8 cellular contexts compared by ENCODE assay signal in genomic region chr2:190344275-190344827, GRCh38. TPM values are rescaled to one million over a fixed set of nuclear protein-coding genes. Genes with fewer than 3 reads are reported as not detected.
A peak's percentile ranks its signal among the peaks of the same experiment; 100 is the strongest.
DNase-seq lines count a peak whose midpoint lies in the region; ATAC-seq and TF ChIP-seq lines count a peak whose summit lies in the region.

No MANE protein-coding gene starts in this region.

- no peak for TF ChIP-seq POLR2A in NB4 (IDR thresholded peaks at IDR 0.05; ENCODE audit: extremely low read depth, insufficient read length)

- peaks cover 27% of the 10 kb centered on the region for H3K27me3 Mint-ChIP-seq in activated naive CD4-positive, alpha-beta T cell treated with anti-CD3 and anti-CD28 coated beads, Interleukin-2, amount 10 ng/mL, durations not matched to agents 7 days and 5 days
- H3K27me3 Mint-ChIP-seq in activated CD8-positive, alpha-beta T cell treated with anti-CD3 and anti-CD28 coated beads for 36 hours, result peaks cover 1% of the 10 kb centered on the region

- POLR2A ChIA-PET in activated CD8-positive, alpha-beta T cell treated with anti-CD3 and anti-CD28 coated beads for 36 hours (lab: Charles Lee), result interaction anchor here (0.7 to 2.1 kb wide), 3 partner anchors 12 to 185 kb away, joined by 3 to 13 read pairs (median 3); partner anchors contain the start of gene HIBCH

- intact Hi-C loops in activated CD8-positive, alpha-beta T cell treated with anti-CD3 and anti-CD28 coated beads for 36 hours (cut with micrococcal nuclease), result no loop called here
- intact Hi-C loops in Right ventricle myocardium inferior (cut with DNase I), result no loop called here

- no peak for DNase-seq in activated naive CD4-positive, alpha-beta T cell treated with anti-CD3 and anti-CD28 coated beads, Interleukin-2, amount 10 ng/mL, durations not matched to agents 7 days and 5 days
- DNase-seq in activated naive CD4-positive, alpha-beta T cell (lab: John Stamatoyannopoulos, UW), result no peak
- DNase-seq in NB4 (ENCODE audit: low read depth) (peak; percentile 71), Right ventricle myocardium inferior (ENCODE audit: missing footprints) (no peak), nucleus accumbens (lab: John Stamatoyannopoulos, UW) (peak in 30 of 56 donors; percentile 19 to 76 (median 64)), UCSD-AML1 (lab: John Stamatoyannopoulos, UW; ENCODE audit: unreplicated experiment) (no peak)
- peak; percentile 34 for DNase-seq in activated CD8-positive, alpha-beta T cell treated with anti-CD3 and anti-CD28 coated beads for 36 hours

- peak overlapping the region; percentile 77 for H3K4me3 ChIP-seq in NB4 (ENCODE audit: low read depth, low read length)

- no peaks in the 10 kb centered on the region for H3K9me3 Mint-ChIP-seq in activated naive CD4-positive, alpha-beta T cell treated with anti-CD3 and anti-CD28 coated beads, Interleukin-2, amount 10 ng/mL, durations not matched to agents 7 days and 5 days
- H3K9me3 Mint-ChIP-seq in activated CD8-positive, alpha-beta T cell treated with anti-CD3 and anti-CD28 coated beads for 36 hours, result no peaks in the 10 kb centered on the region

- peak overlapping the region; percentile 74 for H3K4me3 Mint-ChIP-seq in activated naive CD4-positive, alpha-beta T cell treated with anti-CD3 and anti-CD28 coated beads, Interleukin-2, amount 10 ng/mL, durations not matched to agents 7 days and 5 days
- H3K4me3 Mint-ChIP-seq in activated CD8-positive, alpha-beta T cell treated with anti-CD3 and anti-CD28 coated beads for 36 hours, result peak overlapping the region; percentile 76

- CTCF ChIA-PET in activated naive CD4-positive, alpha-beta T cell treated with anti-CD3 and anti-CD28 coated beads, Interleukin-2, amount 10 ng/mL, durations not matched to agents 7 days and 5 days (lab: Charles Lee), result interaction anchor here (0.8 to 1.9 kb wide), 8 partner anchors 11 to 306 kb away, joined by 3 to 12 read pairs (median 4); no protein-coding TSS in a partner anchor
- CTCF ChIA-PET in activated CD8-positive, alpha-beta T cell treated with anti-CD3 and anti-CD28 coated beads for 36 hours (lab: Charles Lee), result interaction anchor here (0.7 to 3.6 kb wide), 13 partner anchors 11 to 457 kb away, joined by 3 to 13 read pairs (median 3); partner anchors contain the start of gene HIBCH

- peaks cover 14% of the 10 kb centered on the region for H3K4me1 Mint-ChIP-seq in activated naive CD4-positive, alpha-beta T cell treated with anti-CD3 and anti-CD28 coated beads, Interleukin-2, amount 10 ng/mL, durations not matched to agents 7 days and 5 days
- peaks cover 17% of the 10 kb centered on the region for H3K4me1 Mint-ChIP-seq in activated CD8-positive, alpha-beta T cell treated with anti-CD3 and anti-CD28 coated beads for 36 hours (ENCODE audit: low read depth)

- no peaks in the 10 kb centered on the region for H3K36me3 Mint-ChIP-seq in activated naive CD4-positive, alpha-beta T cell treated with anti-CD3 and anti-CD28 coated beads, Interleukin-2, amount 10 ng/mL, durations not matched to agents 7 days and 5 days
- no peaks in the 10 kb centered on the region for H3K36me3 Mint-ChIP-seq in activated CD8-positive, alpha-beta T cell treated with anti-CD3 and anti-CD28 coated beads for 36 hours (ENCODE audit: low read depth)

- TF ChIP-seq CTCF in NB4 (IDR thresholded peaks at IDR 0.05; ENCODE audit: low read depth, low read length), result peak; percentile 33
- peak; percentile 20 for TF ChIP-seq CTCF in activated CD8-positive, alpha-beta T cell treated with anti-CD3 and anti-CD28 coated beads for 36 hours (IDR thresholded peaks at IDR 0.05)

- no peak overlapping the region for H3K27ac Mint-ChIP-seq in activated naive CD4-positive, alpha-beta T cell treated with anti-CD3 and anti-CD28 coated beads, Interleukin-2, amount 10 ng/mL, durations not matched to agents 7 days and 5 days
- H3K27ac Mint-ChIP-seq in activated CD8-positive, alpha-beta T cell treated with anti-CD3 and anti-CD28 coated beads for 36 hours, result peak overlapping the region; percentile 54

- ATAC-seq in HG02588 (IDR thresholded peaks at IDR 0.05; ENCODE audit: unreplicated experiment) (peak; percentile 72), Right ventricle myocardium inferior (peak; percentile 69)
- peak; percentile 17 for ATAC-seq in activated CD8-positive, alpha-beta T cell treated with anti-CD3 and anti-CD28 coated beads for 36 hours

RNA-seq across cellular contexts. Expression of gene INPP1, which starts 1.0 kb away (rescaled TPM):
- 10 to 100 TPM in 1 of 2 experiments, 1 to 10 TPM in 1; 8.5 to 10.2 TPM for total RNA-seq in activated CD8-positive, alpha-beta T cell treated with anti-CD3 and anti-CD28 coated beads for 36 hours
- 16.0 TPM for total RNA-seq in Right ventricle myocardium inferior

RNA-seq across cellular contexts. Expression of gene HIBCH, which starts 24.7 kb away (rescaled TPM):
- 10 to 100 TPM; 17.6 to 19.3 TPM for total RNA-seq in activated CD8-positive, alpha-beta T cell treated with anti-CD3 and anti-CD28 coated beads for 36 hours
- total RNA-seq in Right ventricle myocardium inferior, result 21.2 TPM

Comparison
In these comparisons a context has a peak if more than half of its experiments do, and no peak if none do; other contexts are left out.
1. DNase-seq: peak in NB4 (single experiment), activated CD8-positive, alpha-beta T cell treated with anti-CD3 and anti-CD28 coated beads for 36 hours (single experiment) and nucleus accumbens (30 of 56); none in activated naive CD4-positive, alpha-beta T cell treated with anti-CD3 and anti-CD28 coated beads, Interleukin-2, amount 10 ng/mL, durations not matched to agents 7 days and 5 days (single experiment), activated naive CD4-positive, alpha-beta T cell (0 of 4), Right ventricle myocardium inferior (single experiment) and UCSD-AML1 (single experiment).
2. ATAC-seq: peak in every context shown above with its lines; median percentile 72 in HG02588; 69 in Right ventricle myocardium inferior; 17 in activated CD8-positive, alpha-beta T cell treated with anti-CD3 and anti-CD28 coated beads for 36 hours.